Comparison of ENCODE assay signal across 8 cellular contexts in the genomic region with DNA sequence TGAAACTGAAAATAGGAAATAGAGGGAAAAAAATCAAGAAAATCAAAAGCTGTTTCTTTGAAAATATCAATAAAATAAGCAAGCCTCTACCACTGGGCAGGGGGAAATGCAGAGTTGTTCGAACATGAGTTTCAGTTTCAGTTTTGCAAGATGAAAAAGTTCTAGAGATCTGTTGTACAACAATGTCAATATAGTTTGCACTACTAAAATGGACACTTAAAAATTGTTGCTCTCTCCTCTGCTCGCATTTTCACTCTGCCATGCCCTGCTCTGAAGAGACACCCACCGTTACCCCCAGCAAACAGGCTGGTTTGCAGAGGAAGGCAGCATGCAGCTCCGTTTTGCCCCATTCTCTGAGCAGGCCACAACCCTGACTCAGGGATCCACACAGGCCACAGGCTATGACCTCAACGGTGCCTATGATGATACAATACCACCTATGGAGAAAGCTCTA.
DNase-seq lines count a peak whose midpoint lies in the region; ATAC-seq and TF ChIP-seq lines count a peak whose summit lies in the region.

No MANE protein-coding gene starts in this region.

- CTCF ChIA-PET in T-cell (lab: Charles Lee) = interaction anchor here (0.5 to 1.0 kb wide), 4 partner anchors 8 to 129 kb away, joined by 3 to 7 read pairs (median 4); no protein-coding TSS in a partner anchor

- peaks cover 71% of the 10 kb centered on the region for H3K79me2 ChIP-seq in DOHH2 (ENCODE audit: control insufficient read depth, low read length)

- H3K27ac ChIP-seq in DOHH2 (ENCODE audit: low read depth, low read length) = no peak overlapping the region

- H3K9me2 ChIP-seq in DOHH2 (replicated peaks; ENCODE audit: control insufficient read depth, low read length) = no peaks in the 10 kb centered on the region

- H3K9me3 Mint-ChIP-seq in T-cell = no peaks in the 10 kb centered on the region

- peaks cover 56 to 68% (median 56%) of the 10 kb centered on the region in 3 donors for H3K4me1 Mint-ChIP-seq in T-cell

- DNase-seq in T-cell (peak in 33 of 34 experiments; percentile 5 to 58 (median 33)), amniotic epithelial cell (ENCODE audit: low read depth) (peak; percentile 29), NCI-H524 treated with DMSO at 0.1 percent for 48 hours (lab: John Stamatoyannopoulos, UW) (no peak), DMS114 treated with DMSO at 0.1 percent for 48 hours (lab: John Stamatoyannopoulos, UW; ENCODE audit: unreplicated experiment) (no peak), NCI-H2107 treated with DMSO at 0.1 percent for 48 hours (lab: John Stamatoyannopoulos, UW; ENCODE audit: unreplicated experiment) (no peak), anterior cingulate cortex (lab: John Stamatoyannopoulos, UW) (no peak)
- DNase-seq in stimulated activated CD4-positive, alpha-beta T cell treated with anti-CD3 and anti-CD28 coated beads, Interleukin-12 subunit alpha, Interleukin-12 subunit beta, amount 100 ng/mL, for 24 hours (ENCODE audit: low read depth in 2 of 2) = peak; percentile 9 to 21

- H3F3A ChIP-seq in DOHH2 (ENCODE audit: control insufficient read depth, insufficient read depth) = no peaks in the 10 kb centered on the region

- H3K4me1 ChIP-seq in DOHH2 (ENCODE audit: control insufficient read depth, low read length) = peaks cover 6% of the 10 kb centered on the region

- H3K36me3 ChIP-seq in DOHH2 (ENCODE audit: control insufficient read depth, low read length) = peaks cover 59% of the 10 kb centered on the region

- H3K36me3 Mint-ChIP-seq in T-cell = peaks cover 34% of the 10 kb centered on the region

- H3K27ac Mint-ChIP-seq in T-cell = peak overlapping the region; percentile 93 to 97

- H3K27me3 Mint-ChIP-seq in T-cell = no peaks in the 10 kb centered on the region

- H3K27me3 ChIP-seq in DOHH2 (ENCODE audit: control insufficient read depth, low read length) = no peaks in the 10 kb centered on the region

- peak; percentile 88 to 92 (median 89) for ATAC-seq in T-cell (replicated peaks in 1 of 4)

- H3K9me3 ChIP-seq in DOHH2 (ENCODE audit: control insufficient read depth, insufficient read depth, low read length) = no peaks in the 10 kb centered on the region

- H3K4me3 Mint-ChIP-seq in T-cell = peak overlapping the region; percentile 82 to 88 (median 85)

- POLR2A ChIA-PET in T-cell (lab: Charles Lee) = interaction anchor here in 1 of 2 donors (0.7 kb wide), 2 partner anchors 31 to 690 kb away, joined by 3 to 4 read pairs; no protein-coding TSS in a partner anchor

- peak overlapping the region; percentile 23; the same call in 1 of the 2 replicates for H3K4me3 ChIP-seq in DOHH2 (ENCODE audit: low read length)

- peak overlapping the region; percentile 3 for H3K4me2 ChIP-seq in DOHH2 (ENCODE audit: low read length)

- no peaks in the 10 kb centered on the region; the same call in 1 of the 2 replicates for H4K20me1 ChIP-seq in DOHH2 (ENCODE audit: control insufficient read depth, insufficient read depth, low read depth, low read length)

- no peak for TF ChIP-seq CTCF in DOHH2 (IDR thresholded peaks at IDR 0.05; ENCODE audit: low read depth, low read length, poor library complexity, severe bottlenecking)

Comparison
In these comparisons a context has a peak if more than half of its experiments do, and no peak if none do; other contexts are left out.
1. DNase-seq: peak in T-cell (33 of 34), amniotic epithelial cell (single experiment) and stimulated activated CD4-positive, alpha-beta T cell treated with anti-CD3 and anti-CD28 coated beads, Interleukin-12 subunit alpha, Interleukin-12 subunit beta, amount 100 ng/mL, for 24 hours (2 of 2); none in NCI-H524 treated with DMSO at 0.1 percent for 48 hours (single experiment), DMS114 treated with DMSO at 0.1 percent for 48 hours (single experiment), NCI-H2107 treated with DMSO at 0.1 percent for 48 hours (single experiment) and anterior cingulate cortex (0 of 58).